In the genomic region with DNA sequence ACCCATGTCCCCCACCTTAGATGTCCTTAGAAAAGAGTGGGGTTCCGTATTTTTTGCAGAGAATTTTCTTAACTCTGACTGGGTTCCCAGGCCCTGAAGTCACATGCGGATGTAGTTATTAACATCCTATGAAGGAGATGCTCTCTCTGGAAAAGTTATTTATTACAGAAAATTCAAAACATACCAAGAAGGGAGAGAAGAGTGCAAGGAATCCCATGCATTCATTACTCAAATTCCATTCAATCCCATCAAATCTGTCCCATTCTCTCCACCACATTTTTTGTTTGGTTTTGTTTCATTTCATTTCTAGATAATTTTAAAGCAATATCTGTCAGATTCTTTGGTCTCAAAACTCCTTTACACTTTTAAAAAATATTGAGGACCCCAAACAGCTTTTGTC, we compare ENCODE assay signal across 19 cellular contexts. TPM values are rescaled to one million over a fixed set of nuclear protein-coding genes. Genes with fewer than 3 reads are reported as not detected.
DNase-seq lines count a peak whose midpoint lies in the region; ATAC-seq and TF ChIP-seq lines count a peak whose summit lies in the region.
"Had no signal": no experiment of that assay in that cellular context is flagged by ENCODE, and none has a peak within 500 bp of the region (broad histone marks: within the 10 kb centered on the region; RNA-seq: fewer than 3 reads in every experiment).

No MANE protein-coding gene starts in this region.

- TF ChIP-seq CTCF in AG04449 (IDR thresholded peaks at IDR 0.05; ENCODE audit: insufficient read depth, low read length, missing control alignments) (no peak), BJ (IDR thresholded peaks at IDR 0.05; ENCODE audit: insufficient read depth, low read depth, low read length) (no peak), HFFc6 (IDR thresholded peaks at IDR 0.05) (no peak), choroid plexus epithelial cell (conservative IDR thresholded peaks at IDR 0.05; ENCODE audit: low read depth, low read length) (no peak)

- no peaks in the 10 kb centered on the region for H3K4me1 Mint-ChIP-seq in HFFc6 (ENCODE audit: low read depth)
- no peaks in the 10 kb centered on the region for H3K4me1 Mint-ChIP-seq in effector memory CD8-positive, alpha-beta T cell (ENCODE audit: low read depth in 2 of 2)
- H3K4me1 Mint-ChIP-seq: CD4-positive, CD25-positive, alpha-beta regulatory T cell; CD8-positive, alpha-beta memory T cell; H9 had no signal

- no peaks in the 10 kb centered on the region for H3K27me3 ChIP-seq in BJ (ENCODE audit: control insufficient read depth, insufficient read depth, low read length)
- H3K27me3 ChIP-seq: BLaER1 treated with 17β-estradiol and CSF1 and Interleukin-3, amounts not matched to agents 10 nM and 100 nM had no signal

- no peak overlapping the region for H3K4me3 ChIP-seq in AG04449 (ENCODE audit: low read depth, low read length)
- H3K4me3 ChIP-seq in BJ (ENCODE audit: low read depth, low read length): no peak overlapping the region
- no peak overlapping the region for H3K4me3 ChIP-seq in choroid plexus epithelial cell (ENCODE audit: low read depth, low read length)
- H3K4me3 ChIP-seq: A549; BLaER1 treated with 17β-estradiol and CSF1 and Interleukin-3, amounts not matched to agents 10 nM and 100 nM had no signal

- peaks cover 7% of the 10 kb centered on the region for H3K27me3 Mint-ChIP-seq in HFFc6 (ENCODE audit: insufficient read depth)
- peaks cover 23 to 43% of the 10 kb centered on the region in 2 donors for H3K27me3 Mint-ChIP-seq in effector memory CD8-positive, alpha-beta T cell
- H3K27me3 Mint-ChIP-seq: CD4-positive, CD25-positive, alpha-beta regulatory T cell had no signal

- no peak for ATAC-seq in effector memory CD8-positive, alpha-beta T cell (replicated peaks)
- ATAC-seq: A549 had no signal

- no peaks in the 10 kb centered on the region for H3K36me3 ChIP-seq in BJ (ENCODE audit: control insufficient read depth, insufficient read depth, low read length)
- H3K36me3 ChIP-seq: BLaER1 treated with 17β-estradiol and CSF1 and Interleukin-3, amounts not matched to agents 10 nM and 100 nM had no signal

- POLR2A ChIA-PET in AG04449 (lab: Yijun Ruan, JAX) (no interaction called here), BJ (lab: Charles Lee) (no interaction called here)

- CTCF ChIA-PET in AG04449 (lab: Yijun Ruan, JAX) (no interaction called here), BJ (lab: Yijun Ruan, JAX) (no interaction called here)

- no peak overlapping the region for H3K4me3 Mint-ChIP-seq in HFFc6
- no peak overlapping the region for H3K4me3 Mint-ChIP-seq in effector memory CD8-positive, alpha-beta T cell
- H3K4me3 Mint-ChIP-seq: CD4-positive, CD25-positive, alpha-beta regulatory T cell; CD8-positive, alpha-beta memory T cell; H9 had no signal

- no peaks in the 10 kb centered on the region for H3K36me3 Mint-ChIP-seq in HFFc6 (ENCODE audit: low read depth)
- no peaks in the 10 kb centered on the region for H3K36me3 Mint-ChIP-seq in effector memory CD8-positive, alpha-beta T cell (ENCODE audit: insufficient read depth)
- H3K36me3 Mint-ChIP-seq: CD4-positive, CD25-positive, alpha-beta regulatory T cell; CD8-positive, alpha-beta memory T cell had no signal

- DNase-seq in AG04449 (ENCODE audit: low read depth, low spot score) (peak; percentile 5), BJ (ENCODE audit: low read depth) (peak; percentile 1), HFFc6 (peak; percentile 5), choroid plexus epithelial cell (ENCODE audit: low read depth) (peak; percentile 2), NCI-H2081 (lab: John Stamatoyannopoulos, UW) (no peak), cerebellum (ENCODE audit: low spot score) (no peak), amniotic stem cell (lab: John Stamatoyannopoulos, UW) (no peak)
- DNase-seq in effector memory CD8-positive, alpha-beta T cell: no peak
- DNase-seq: CD4-positive, CD25-positive, alpha-beta regulatory T cell; CD8-positive, alpha-beta memory T cell; COR-L47; DMS 273 treated with DMSO at 0.1 percent for 48 hours; DMS53; DND-41; H9 had no signal

- no peak overlapping the region for H3K27ac Mint-ChIP-seq in HFFc6
- H3K27ac Mint-ChIP-seq in effector memory CD8-positive, alpha-beta T cell: no peak overlapping the region
- H3K27ac Mint-ChIP-seq: CD8-positive, alpha-beta memory T cell; H9 had no signal

- peaks cover 4% of the 10 kb centered on the region; the same call in 1 of the 2 replicates for H3K9me3 Mint-ChIP-seq in HFFc6
- no peaks in the 10 kb centered on the region for H3K9me3 Mint-ChIP-seq in effector memory CD8-positive, alpha-beta T cell
- H3K9me3 Mint-ChIP-seq: CD8-positive, alpha-beta memory T cell; H9 had no signal

RNA-seq across cellular contexts. Expression of a gene that starts 34.3 kb away (rescaled TPM):
- polyA plus RNA-seq in BJ (2011; rRNA removed): not detected in 2 replicates
- polyA minus RNA-seq in BJ (2011; rRNA and poly(A)+ RNA removed): not detected in 2 replicates
- total RNA-seq in HFFc6 (2021; fragmentation: NEBNext Ultra II Directional; extraction: Animal tissue kit (Norgen Biotek cat#: 25700)): not detected
- 2.4 TPM for total RNA-seq in cerebellum
- total RNA-seq: CD4-positive, CD25-positive, alpha-beta regulatory T cell; CD8-positive, alpha-beta memory T cell; H1; H9; HT-29 had no signal
- polyA plus RNA-seq: A549; CD4-positive, CD25-positive, alpha-beta regulatory T cell; CD8-positive, alpha-beta memory T cell had no signal

Comparison
In these comparisons a context has a peak if more than half of its experiments do, and no peak if none do; other contexts are left out.
1. DNase-seq: peak in AG04449 (single experiment), BJ (single experiment), HFFc6 (single experiment) and choroid plexus epithelial cell (single experiment); none in NCI-H2081 (0 of 2), effector memory CD8-positive, alpha-beta T cell (0 of 3), cerebellum (single experiment) and amniotic stem cell (single experiment).